ENCODE assay signal across 9 cellular contexts in genomic region chr19:45402469-45403070, GRCh38. TPM values are rescaled to one million over a fixed set of nuclear protein-coding genes. Genes with fewer than 3 reads are reported as not detected.
A peak's percentile ranks its signal among the peaks of the same experiment; 100 is the strongest.
DNase-seq lines count a peak whose midpoint lies in the region; ATAC-seq and TF ChIP-seq lines count a peak whose summit lies in the region.
"Had no signal": no experiment of that assay in that cellular context is flagged by ENCODE, and none has a peak within 500 bp of the region (broad histone marks: within the 10 kb centered on the region; RNA-seq: fewer than 3 reads in every experiment).

No MANE protein-coding gene starts in this region.

- H3K9me3 Mint-ChIP-seq in activated CD4-positive, alpha-beta T cell treated with anti-CD3 and anti-CD28 coated beads for 36 hours (ENCODE audit: low read depth) = no peaks in the 10 kb centered on the region
- no peaks in the 10 kb centered on the region for H3K9me3 Mint-ChIP-seq in activated T-cell treated with anti-CD3 and anti-CD28 coated beads, Interleukin-2, amount 50 U/mL, for 72 hours

- H3K27me3 ChIP-seq in iPS-20b (ENCODE audit: insufficient read depth, low read length) (peaks cover 48% of the 10 kb centered on the region), thyroid gland (no peaks in the 10 kb centered on the region)

- CTCF ChIA-PET in activated CD4-positive, alpha-beta T cell treated with anti-CD3 and anti-CD28 coated beads for 36 hours (lab: Charles Lee) = interaction anchor here (0.5 to 3.4 kb wide), 13 partner anchors 8 to 280 kb away, joined by 3 to 17 read pairs (median 4); no protein-coding TSS in a partner anchor

- H3K27me3 Mint-ChIP-seq in activated CD4-positive, alpha-beta T cell treated with anti-CD3 and anti-CD28 coated beads for 36 hours = peaks cover 36% of the 10 kb centered on the region
- peaks cover 31% of the 10 kb centered on the region for H3K27me3 Mint-ChIP-seq in activated T-cell treated with anti-CD3 and anti-CD28 coated beads, Interleukin-2, amount 50 U/mL, for 72 hours (ENCODE audit: low read depth)

- H3K4me1 ChIP-seq in iPS-20b (ENCODE audit: insufficient read depth, low read length) = peaks cover 10% of the 10 kb centered on the region
- peaks cover 29 to 42% of the 10 kb centered on the region in 2 donors for H3K4me1 ChIP-seq in thyroid gland

- no peak overlapping the region for H3K27ac ChIP-seq in iPS-20b (ENCODE audit: low read length)
- peak overlapping the region in 2 of 3 donors; percentile 6 to 34 for H3K27ac ChIP-seq in thyroid gland
- H3K27ac ChIP-seq: BLaER1 treated with 17β-estradiol and CSF1 and Interleukin-3, amounts not matched to agents 10 nM and 100 nM had no signal

- H3K27ac Mint-ChIP-seq in activated CD4-positive, alpha-beta T cell treated with anti-CD3 and anti-CD28 coated beads for 36 hours = no peak overlapping the region
- H3K27ac Mint-ChIP-seq in activated T-cell treated with anti-CD3 and anti-CD28 coated beads, Interleukin-2, amount 50 U/mL, for 72 hours = no peak overlapping the region

- H3K36me3 Mint-ChIP-seq in activated CD4-positive, alpha-beta T cell treated with anti-CD3 and anti-CD28 coated beads for 36 hours (ENCODE audit: low read depth) = peaks cover 2% of the 10 kb centered on the region
- H3K36me3 Mint-ChIP-seq in activated T-cell treated with anti-CD3 and anti-CD28 coated beads, Interleukin-2, amount 50 U/mL, for 72 hours (ENCODE audit: insufficient read depth in 2 of 2) = peaks cover 0 to 1% of the 10 kb centered on the region in 2 donors

- TF ChIP-seq CTCF in thyroid gland (IDR thresholded peaks at IDR 0.05) = peak in 1 of 6 experiments; percentile 37

- peak overlapping the region; percentile 34; the same call in 1 of the 2 replicates for H3K4me3 ChIP-seq in iPS-20b (ENCODE audit: low read length)
- no peak overlapping the region for H3K4me3 ChIP-seq in thyroid gland (replicated peaks in 1 of 3)
- H3K4me3 ChIP-seq: BLaER1 treated with 17β-estradiol and CSF1 and Interleukin-3, amounts not matched to agents 10 nM and 100 nM had no signal

- TF ChIP-seq POLR2A in thyroid gland (IDR thresholded peaks at IDR 0.05) = no peak

- intact Hi-C loops in activated CD4-positive, alpha-beta T cell treated with anti-CD3 and anti-CD28 coated beads for 36 hours (cut with DNase I, micrococcal nuclease) = loop anchor here in 1 of 2 experiments (10.0 kb wide), 1 partner anchor 242 kb away; no protein-coding TSS in a partner anchor
- intact Hi-C loops in thyroid gland (cut with DNase I) = loop anchor here (10.0 kb wide), 1 partner anchor 148 kb away; the partner anchor contains the start of gene MARK4

- no peak for ATAC-seq in activated CD4-positive, alpha-beta T cell treated with anti-CD3 and anti-CD28 coated beads for 36 hours
- ATAC-seq in activated T-cell treated with anti-CD3 and anti-CD28 coated beads, Interleukin-2, amount 50 U/mL, for 72 hours (replicated peaks in 1 of 2) = no peak
- ATAC-seq in HG03095 (IDR thresholded peaks at IDR 0.05; ENCODE audit: unreplicated experiment) (no peak), GM19397 (IDR thresholded peaks at IDR 0.05; ENCODE audit: unreplicated experiment) (no peak)

- POLR2A ChIA-PET in activated CD4-positive, alpha-beta T cell treated with anti-CD3 and anti-CD28 coated beads for 36 hours (lab: Charles Lee) = interaction anchor here (0.6 to 0.7 kb wide), 3 partner anchors 10 to 240 kb away, joined by 3 read pairs; no protein-coding TSS in a partner anchor

- 41 to 46% methylated on average over 9 to 10 of the region's 32 CpGs for WGBS in thyroid gland, 2 donors

- H3K9ac ChIP-seq in iPS-20b (ENCODE audit: low read depth, low read length) = no peak overlapping the region
- H3K9ac ChIP-seq: BLaER1 treated with 17β-estradiol and CSF1 and Interleukin-3, amounts not matched to agents 10 nM and 100 nM had no signal

- no peaks in the 10 kb centered on the region for H3K36me3 ChIP-seq in iPS-20b (ENCODE audit: insufficient read depth, low read depth, low read length)
- no peaks in the 10 kb centered on the region for H3K36me3 ChIP-seq in thyroid gland
- H3K36me3 ChIP-seq: BLaER1 treated with 17β-estradiol and CSF1 and Interleukin-3, amounts not matched to agents 10 nM and 100 nM had no signal

- DNase-seq in activated CD4-positive, alpha-beta T cell treated with anti-CD3 and anti-CD28 coated beads for 36 hours = peak; percentile 55
- DNase-seq in activated CD4-positive, alpha-beta T cell treated with anti-CD3 and anti-CD28 coated beads for 1 hour = no peak
- peak; percentile 44 to 53 for DNase-seq in activated T-cell treated with anti-CD3 and anti-CD28 coated beads, Interleukin-2, amount 50 U/mL, for 72 hours
- peak; percentile 38 to 39 for DNase-seq in thyroid gland
- DNase-seq in epidermal melanocyte (ENCODE audit: insufficient read length, low spot score) = no peak

- peaks cover 24% of the 10 kb centered on the region for H3K4me1 Mint-ChIP-seq in activated CD4-positive, alpha-beta T cell treated with anti-CD3 and anti-CD28 coated beads for 36 hours
- peaks cover 47% of the 10 kb centered on the region for H3K4me1 Mint-ChIP-seq in activated T-cell treated with anti-CD3 and anti-CD28 coated beads, Interleukin-2, amount 50 U/mL, for 72 hours (ENCODE audit: low read depth)

- H3K9me3 ChIP-seq in iPS-20b (ENCODE audit: insufficient read depth, low read depth, low read length) (no peaks in the 10 kb centered on the region), thyroid gland (no peaks in the 10 kb centered on the region)
- H3K9me3 ChIP-seq: BLaER1 treated with 17β-estradiol and CSF1 and Interleukin-3, amounts not matched to agents 10 nM and 100 nM had no signal

- H3K4me3 Mint-ChIP-seq in activated CD4-positive, alpha-beta T cell treated with anti-CD3 and anti-CD28 coated beads for 36 hours = no peak overlapping the region
- no peak overlapping the region for H3K4me3 Mint-ChIP-seq in activated T-cell treated with anti-CD3 and anti-CD28 coated beads, Interleukin-2, amount 50 U/mL, for 72 hours

RNA-seq across cellular contexts. Expression of gene PPP1R13L, which starts 2.3 kb away (rescaled TPM):
- 10 to 100 TPM; 15.2 to 17.8 TPM for total RNA-seq in activated CD4-positive, alpha-beta T cell treated with anti-CD3 and anti-CD28 coated beads for 36 hours
- total RNA-seq in activated T-cell treated with anti-CD3 and anti-CD28 coated beads, Interleukin-2, amount 50 U/mL, for 72 hours = 10 to 100 TPM; 22.7 to 32.0 TPM
- total RNA-seq in thyroid gland = 10 to 100 TPM; 11.9 to 64.2 (median 35.8) TPM

RNA-seq across cellular contexts. Expression of gene POLR1G, which starts 3.9 kb away (rescaled TPM):
- total RNA-seq in activated CD4-positive, alpha-beta T cell treated with anti-CD3 and anti-CD28 coated beads for 36 hours = 10 to 100 TPM; 15.8 to 18.4 TPM
- total RNA-seq in activated T-cell treated with anti-CD3 and anti-CD28 coated beads, Interleukin-2, amount 50 U/mL, for 72 hours = 1 to 10 TPM; 3.4 to 4.9 TPM
- 1 to 10 TPM; 1.3 to 9.1 (median 4.2) TPM for total RNA-seq in thyroid gland

RNA-seq across cellular contexts. Expression of gene ERCC1, which starts 21.1 kb away (rescaled TPM):
- total RNA-seq in activated CD4-positive, alpha-beta T cell treated with anti-CD3 and anti-CD28 coated beads for 36 hours = 10 to 100 TPM; 58.1 to 71.8 TPM
- 10 to 100 TPM; 71.0 to 73.9 TPM for total RNA-seq in activated T-cell treated with anti-CD3 and anti-CD28 coated beads, Interleukin-2, amount 50 U/mL, for 72 hours
- total RNA-seq in thyroid gland = 100 to 1,000 TPM in 2 of 4 donors, 10 to 100 TPM in 2; 89.1 to 157 (median 113) TPM

RNA-seq across cellular contexts. Expression of gene ERCC2, which starts 32.2 kb away (rescaled TPM):
- 10 to 100 TPM; 27.5 to 30.4 TPM for total RNA-seq in activated CD4-positive, alpha-beta T cell treated with anti-CD3 and anti-CD28 coated beads for 36 hours
- 10 to 100 TPM; 20.4 to 23.2 TPM for total RNA-seq in activated T-cell treated with anti-CD3 and anti-CD28 coated beads, Interleukin-2, amount 50 U/mL, for 72 hours
- total RNA-seq in thyroid gland = 10 to 100 TPM in 3 of 4 donors, 1 to 10 TPM in 1; 9.4 to 19.2 (median 15.9) TPM

Comparison
In these comparisons a context has a peak if more than half of its experiments do, and no peak if none do; other contexts are left out.
1. DNase-seq: peak in activated CD4-positive, alpha-beta T cell treated with anti-CD3 and anti-CD28 coated beads for 36 hours (single experiment), activated T-cell treated with anti-CD3 and anti-CD28 coated beads, Interleukin-2, amount 50 U/mL, for 72 hours (2 of 2) and thyroid gland (2 of 2); none in activated CD4-positive, alpha-beta T cell treated with anti-CD3 and anti-CD28 coated beads for 1 hour (single experiment) and epidermal melanocyte (single experiment).